ENCODE assay signal across 1 cellular context in the genomic region with DNA sequence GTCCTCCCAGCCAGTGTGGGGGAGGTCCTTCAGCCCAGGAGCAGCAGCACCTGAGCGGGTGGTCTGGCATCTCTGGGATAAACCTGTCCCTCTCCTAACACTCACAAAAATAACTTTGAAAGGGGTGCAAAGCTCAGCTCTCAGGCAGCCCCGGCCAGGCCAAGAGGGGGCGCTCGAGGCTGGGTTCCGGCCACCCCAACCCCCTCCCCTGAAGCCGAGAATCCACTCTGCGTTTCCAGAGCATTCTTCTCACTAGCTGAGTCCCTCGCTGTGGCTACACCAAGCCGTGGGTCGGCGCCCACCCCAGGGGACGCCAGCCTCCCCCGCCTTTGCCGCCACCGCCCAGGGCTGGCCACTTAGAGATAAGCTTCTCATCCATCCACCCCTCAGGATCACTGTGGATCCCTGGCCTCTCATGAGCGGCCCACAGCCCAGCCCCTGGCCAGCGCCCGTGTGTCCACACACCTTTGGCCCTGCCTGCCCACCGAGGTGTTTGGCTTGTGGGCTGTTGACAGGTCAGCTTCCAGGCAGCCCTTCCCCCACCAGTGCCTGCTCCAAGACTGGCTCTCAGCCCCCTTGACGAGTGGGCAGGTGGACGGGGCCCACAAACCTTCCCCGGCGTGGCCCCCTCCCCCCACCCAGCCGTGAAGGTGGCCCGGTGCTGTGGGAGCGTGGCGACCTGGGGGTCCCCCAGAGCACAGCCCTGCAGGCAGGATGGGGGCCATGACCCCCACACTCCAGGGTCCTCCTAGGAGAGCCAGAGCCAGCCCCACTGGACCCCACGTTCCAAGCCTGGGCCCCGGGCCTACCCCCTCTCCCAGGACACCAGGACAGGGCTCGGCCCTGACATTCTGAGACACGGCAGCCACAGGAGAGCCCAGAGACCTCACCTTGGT.
TF ChIP-seq lines count a peak whose summit lies in the region.

No MANE protein-coding gene starts in this region.

TF ChIP-seq in K562, 482 proteins besides CTCF, POLR2A, EP300 and RAD21 (continued from another document and continues in another):
- TF ChIP-seq, protein P1, sequence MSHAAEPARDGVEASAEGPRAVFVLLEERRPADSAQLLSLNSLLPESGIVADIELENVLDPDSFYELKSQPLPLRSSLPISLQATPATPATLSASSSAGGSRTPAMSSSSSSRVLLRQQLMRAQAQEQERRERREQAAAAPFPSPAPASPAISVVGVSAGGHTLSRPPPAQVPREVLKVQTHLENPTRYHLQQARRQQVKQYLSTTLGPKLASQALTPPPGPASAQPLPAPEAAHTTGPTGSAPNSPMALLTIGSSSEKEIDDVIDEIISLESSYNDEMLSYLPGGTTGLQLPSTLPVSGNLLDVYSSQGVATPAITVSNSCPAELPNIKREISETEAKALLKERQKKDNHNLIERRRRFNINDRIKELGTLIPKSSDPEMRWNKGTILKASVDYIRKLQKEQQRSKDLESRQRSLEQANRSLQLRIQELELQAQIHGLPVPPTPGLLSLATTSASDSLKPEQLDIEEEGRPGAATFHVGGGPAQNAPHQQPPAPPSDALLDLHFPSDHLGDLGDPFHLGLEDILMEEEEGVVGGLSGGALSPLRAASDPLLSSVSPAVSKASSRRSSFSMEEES (CRISPR knock-in tag; IDR thresholded peaks at IDR 0.05): no peak
- TF ChIP-seq MIER1 (IDR thresholded peaks at IDR 0.05; ENCODE audit: low read depth) (no peak), COPS2 (conservative IDR thresholded peaks at IDR 0.05) (no peak), JUN (IDR thresholded peaks at IDR 0.05; ENCODE audit: borderline replicate concordance, low read depth, low read length) (peak; percentile 5; the same call in 1 of the 2 replicates), JUN (CRISPR knock-in tag; IDR thresholded peaks at IDR 0.05; ENCODE audit: borderline replicate concordance) (no peak), ZNF696 (CRISPR knock-in tag; conservative IDR thresholded peaks at IDR 0.05) (no peak), MCM5 (IDR thresholded peaks at IDR 0.05; ENCODE audit: low read depth) (no peak), CBX5 (IDR thresholded peaks at IDR 0.05; ENCODE audit: borderline replicate concordance, low read depth) (no peak), TEAD4 (IDR thresholded peaks at IDR 0.05; ENCODE audit: low read length) (peak; percentile 80), TEAD4 (CRISPR knock-in tag; IDR thresholded peaks at IDR 0.05; ENCODE audit: borderline replicate concordance) (no peak), ZNF431 (CRISPR knock-in tag; IDR thresholded peaks at IDR 0.05) (0 out of 2 replicates have a peak, but pooled peaks have one; percentile 8), BMI1 (IDR thresholded peaks at IDR 0.05; ENCODE audit: low read length) (no peak), SAP30 (IDR thresholded peaks at IDR 0.05; ENCODE audit: borderline replicate concordance, insufficient read depth, low read depth, low read length, poor library complexity, severe bottlenecking) (no peak), RBM39 (optimal IDR thresholded peaks at IDR 0.05; ENCODE audit: low read depth, low read length) (no peak), KAT7 (CRISPR knock-in tag; IDR thresholded peaks at IDR 0.05; ENCODE audit: borderline replicate concordance) (no peak), KDM1A (IDR thresholded peaks at IDR 0.05) (peak in 1 of 2 experiments; percentile 38; a peak in 1 of 4 replicates), ZKSCAN8 (CRISPR knock-in tag; IDR thresholded peaks at IDR 0.05) (no peak), HMG20B (CRISPR knock-in tag; IDR thresholded peaks at IDR 0.05) (no peak), ZNF589 (CRISPR knock-in tag; IDR thresholded peaks at IDR 0.05; ENCODE audit: low read depth) (0 out of 2 replicates have a peak, but pooled peaks have one; percentile 24), BACH1 (tag; IDR thresholded peaks at IDR 0.05) (no peak), BRD9 (IDR thresholded peaks at IDR 0.05; ENCODE audit: low read depth, partially characterized antibody) (peak; percentile 70), ZNF354B (CRISPR knock-in tag; IDR thresholded peaks at IDR 0.05) (no peak), ZBTB17 (CRISPR knock-in tag; IDR thresholded peaks at IDR 0.05) (no peak), TOE1 (IDR thresholded peaks at IDR 0.05; ENCODE audit: borderline replicate concordance) (no peak; the same call in 1 of the 2 replicates), TOE1 (CRISPR knock-in tag; IDR thresholded peaks at IDR 0.05; ENCODE audit: borderline replicate concordance, low read depth) (no peak), ZNF830 (CRISPR knock-in tag; IDR thresholded peaks at IDR 0.05) (0 out of 2 replicates have a peak, but pooled peaks have one; percentile 12), HDGF (IDR thresholded peaks at IDR 0.05) (no peak; the same call in 1 of the 2 replicates), ZFP1 (CRISPR knock-in tag; IDR thresholded peaks at IDR 0.05) (no peak; the same call in 1 of the 2 replicates), ZNF707 (CRISPR knock-in tag; conservative IDR thresholded peaks at IDR 0.05) (no peak), ETV1 (tag; conservative IDR thresholded peaks at IDR 0.05; ENCODE audit: low read depth) (peak; percentile 95), TFAM (CRISPR knock-in tag; conservative IDR thresholded peaks at IDR 0.05) (no peak), HDAC6 (IDR thresholded peaks at IDR 0.05; ENCODE audit: low read depth, low read length) (no peak), DDX20 (tag; IDR thresholded peaks at IDR 0.05; ENCODE audit: low read depth) (no peak), NRF1 (conservative IDR thresholded peaks at IDR 0.05 in 1 of 2, IDR thresholded peaks at IDR 0.05 in 1 of 2) (no peak)
- TF ChIP-seq, protein P2, sequence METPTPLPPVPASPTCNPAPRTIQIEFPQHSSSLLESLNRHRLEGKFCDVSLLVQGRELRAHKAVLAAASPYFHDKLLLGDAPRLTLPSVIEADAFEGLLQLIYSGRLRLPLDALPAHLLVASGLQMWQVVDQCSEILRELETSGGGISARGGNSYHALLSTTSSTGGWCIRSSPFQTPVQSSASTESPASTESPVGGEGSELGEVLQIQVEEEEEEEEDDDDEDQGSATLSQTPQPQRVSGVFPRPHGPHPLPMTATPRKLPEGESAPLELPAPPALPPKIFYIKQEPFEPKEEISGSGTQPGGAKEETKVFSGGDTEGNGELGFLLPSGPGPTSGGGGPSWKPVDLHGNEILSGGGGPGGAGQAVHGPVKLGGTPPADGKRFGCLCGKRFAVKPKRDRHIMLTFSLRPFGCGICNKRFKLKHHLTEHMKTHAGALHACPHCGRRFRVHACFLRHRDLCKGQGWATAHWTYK (CRISPR knock-in tag; IDR thresholded peaks at IDR 0.05): peak; percentile 82; the same call in 1 of the 2 replicates
- TF ChIP-seq, protein P3, sequence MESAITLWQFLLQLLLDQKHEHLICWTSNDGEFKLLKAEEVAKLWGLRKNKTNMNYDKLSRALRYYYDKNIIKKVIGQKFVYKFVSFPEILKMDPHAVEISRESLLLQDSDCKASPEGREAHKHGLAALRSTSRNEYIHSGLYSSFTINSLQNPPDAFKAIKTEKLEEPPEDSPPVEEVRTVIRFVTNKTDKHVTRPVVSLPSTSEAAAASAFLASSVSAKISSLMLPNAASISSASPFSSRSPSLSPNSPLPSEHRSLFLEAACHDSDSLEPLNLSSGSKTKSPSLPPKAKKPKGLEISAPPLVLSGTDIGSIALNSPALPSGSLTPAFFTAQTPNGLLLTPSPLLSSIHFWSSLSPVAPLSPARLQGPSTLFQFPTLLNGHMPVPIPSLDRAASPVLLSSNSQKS (CRISPR knock-in tag; IDR thresholded peaks at IDR 0.05): no peak
- TF ChIP-seq, protein P4, sequence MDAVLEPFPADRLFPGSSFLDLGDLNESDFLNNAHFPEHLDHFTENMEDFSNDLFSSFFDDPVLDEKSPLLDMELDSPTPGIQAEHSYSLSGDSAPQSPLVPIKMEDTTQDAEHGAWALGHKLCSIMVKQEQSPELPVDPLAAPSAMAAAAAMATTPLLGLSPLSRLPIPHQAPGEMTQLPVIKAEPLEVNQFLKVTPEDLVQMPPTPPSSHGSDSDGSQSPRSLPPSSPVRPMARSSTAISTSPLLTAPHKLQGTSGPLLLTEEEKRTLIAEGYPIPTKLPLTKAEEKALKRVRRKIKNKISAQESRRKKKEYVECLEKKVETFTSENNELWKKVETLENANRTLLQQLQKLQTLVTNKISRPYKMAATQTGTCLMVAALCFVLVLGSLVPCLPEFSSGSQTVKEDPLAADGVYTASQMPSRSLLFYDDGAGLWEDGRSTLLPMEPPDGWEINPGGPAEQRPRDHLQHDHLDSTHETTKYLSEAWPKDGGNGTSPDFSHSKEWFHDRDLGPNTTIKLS (IDR thresholded peaks at IDR 0.05; ENCODE audit: borderline replicate concordance, low read depth): no peak
- TF ChIP-seq, protein P5, sequence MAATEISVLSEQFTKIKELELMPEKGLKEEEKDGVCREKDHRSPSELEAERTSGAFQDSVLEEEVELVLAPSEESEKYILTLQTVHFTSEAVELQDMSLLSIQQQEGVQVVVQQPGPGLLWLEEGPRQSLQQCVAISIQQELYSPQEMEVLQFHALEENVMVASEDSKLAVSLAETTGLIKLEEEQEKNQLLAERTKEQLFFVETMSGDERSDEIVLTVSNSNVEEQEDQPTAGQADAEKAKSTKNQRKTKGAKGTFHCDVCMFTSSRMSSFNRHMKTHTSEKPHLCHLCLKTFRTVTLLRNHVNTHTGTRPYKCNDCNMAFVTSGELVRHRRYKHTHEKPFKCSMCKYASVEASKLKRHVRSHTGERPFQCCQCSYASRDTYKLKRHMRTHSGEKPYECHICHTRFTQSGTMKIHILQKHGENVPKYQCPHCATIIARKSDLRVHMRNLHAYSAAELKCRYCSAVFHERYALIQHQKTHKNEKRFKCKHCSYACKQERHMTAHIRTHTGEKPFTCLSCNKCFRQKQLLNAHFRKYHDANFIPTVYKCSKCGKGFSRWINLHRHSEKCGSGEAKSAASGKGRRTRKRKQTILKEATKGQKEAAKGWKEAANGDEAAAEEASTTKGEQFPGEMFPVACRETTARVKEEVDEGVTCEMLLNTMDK (IDR thresholded peaks at IDR 0.05; ENCODE audit: borderline replicate concordance, insufficient read depth, low read depth, low read length, poor library complexity, severe bottlenecking): peak; percentile 94
- TF ChIP-seq, protein P6, sequence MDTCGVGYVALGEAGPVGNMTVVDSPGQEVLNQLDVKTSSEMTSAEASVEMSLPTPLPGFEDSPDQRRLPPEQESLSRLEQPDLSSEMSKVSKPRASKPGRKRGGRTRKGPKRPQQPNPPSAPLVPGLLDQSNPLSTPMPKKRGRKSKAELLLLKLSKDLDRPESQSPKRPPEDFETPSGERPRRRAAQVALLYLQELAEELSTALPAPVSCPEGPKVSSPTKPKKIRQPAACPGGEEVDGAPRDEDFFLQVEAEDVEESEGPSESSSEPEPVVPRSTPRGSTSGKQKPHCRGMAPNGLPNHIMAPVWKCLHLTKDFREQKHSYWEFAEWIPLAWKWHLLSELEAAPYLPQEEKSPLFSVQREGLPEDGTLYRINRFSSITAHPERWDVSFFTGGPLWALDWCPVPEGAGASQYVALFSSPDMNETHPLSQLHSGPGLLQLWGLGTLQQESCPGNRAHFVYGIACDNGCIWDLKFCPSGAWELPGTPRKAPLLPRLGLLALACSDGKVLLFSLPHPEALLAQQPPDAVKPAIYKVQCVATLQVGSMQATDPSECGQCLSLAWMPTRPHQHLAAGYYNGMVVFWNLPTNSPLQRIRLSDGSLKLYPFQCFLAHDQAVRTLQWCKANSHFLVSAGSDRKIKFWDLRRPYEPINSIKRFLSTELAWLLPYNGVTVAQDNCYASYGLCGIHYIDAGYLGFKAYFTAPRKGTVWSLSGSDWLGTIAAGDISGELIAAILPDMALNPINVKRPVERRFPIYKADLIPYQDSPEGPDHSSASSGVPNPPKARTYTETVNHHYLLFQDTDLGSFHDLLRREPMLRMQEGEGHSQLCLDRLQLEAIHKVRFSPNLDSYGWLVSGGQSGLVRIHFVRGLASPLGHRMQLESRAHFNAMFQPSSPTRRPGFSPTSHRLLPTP (IDR thresholded peaks at IDR 0.05; ENCODE audit: borderline replicate concordance, extremely low read depth, insufficient read length): no peak
- TF ChIP-seq, protein P7, sequence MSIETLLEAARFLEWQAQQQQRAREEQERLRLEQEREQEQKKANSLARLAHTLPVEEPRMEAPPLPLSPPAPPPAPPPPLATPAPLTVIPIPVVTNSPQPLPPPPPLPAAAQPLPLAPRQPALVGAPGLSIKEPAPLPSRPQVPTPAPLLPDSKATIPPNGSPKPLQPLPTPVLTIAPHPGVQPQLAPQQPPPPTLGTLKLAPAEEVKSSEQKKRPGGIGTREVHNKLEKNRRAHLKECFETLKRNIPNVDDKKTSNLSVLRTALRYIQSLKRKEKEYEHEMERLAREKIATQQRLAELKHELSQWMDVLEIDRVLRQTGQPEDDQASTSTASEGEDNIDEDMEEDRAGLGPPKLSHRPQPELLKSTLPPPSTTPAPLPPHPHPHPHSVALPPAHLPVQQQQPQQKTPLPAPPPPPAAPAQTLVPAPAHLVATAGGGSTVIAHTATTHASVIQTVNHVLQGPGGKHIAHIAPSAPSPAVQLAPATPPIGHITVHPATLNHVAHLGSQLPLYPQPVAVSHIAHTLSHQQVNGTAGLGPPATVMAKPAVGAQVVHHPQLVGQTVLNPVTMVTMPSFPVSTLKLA (conservative IDR thresholded peaks at IDR 0.05): peak in 1 of 2 experiments; percentile 70; a peak in 2 of 4 replicates
- TF ChIP-seq, protein P8, sequence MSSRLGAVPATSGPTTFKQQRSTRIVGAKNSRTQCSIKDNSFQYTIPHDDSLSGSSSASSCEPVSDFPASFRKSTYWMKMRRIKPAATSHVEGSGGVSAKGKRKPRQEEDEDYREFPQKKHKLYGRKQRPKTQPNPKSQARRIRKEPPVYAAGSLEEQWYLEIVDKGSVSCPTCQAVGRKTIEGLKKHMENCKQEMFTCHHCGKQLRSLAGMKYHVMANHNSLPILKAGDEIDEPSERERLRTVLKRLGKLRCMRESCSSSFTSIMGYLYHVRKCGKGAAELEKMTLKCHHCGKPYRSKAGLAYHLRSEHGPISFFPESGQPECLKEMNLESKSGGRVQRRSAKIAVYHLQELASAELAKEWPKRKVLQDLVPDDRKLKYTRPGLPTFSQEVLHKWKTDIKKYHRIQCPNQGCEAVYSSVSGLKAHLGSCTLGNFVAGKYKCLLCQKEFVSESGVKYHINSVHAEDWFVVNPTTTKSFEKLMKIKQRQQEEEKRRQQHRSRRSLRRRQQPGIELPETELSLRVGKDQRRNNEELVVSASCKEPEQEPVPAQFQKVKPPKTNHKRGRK (tag; IDR thresholded peaks at IDR 0.05): no peak
